In genomic region chr2:105338020-105338385, GRCh38 we compare ENCODE assay signal across 8 cellular contexts. TPM values are rescaled to one million over a fixed set of nuclear protein-coding genes. Genes with fewer than 3 reads are reported as not detected.
A peak's percentile ranks its signal among the peaks of the same experiment; 100 is the strongest.
DNase-seq lines count a peak whose midpoint lies in the region; ATAC-seq, FAIRE-seq and TF ChIP-seq lines count a peak whose summit lies in the region.

No MANE protein-coding gene starts in this region.

- H3K4me3 ChIP-seq in kidney (ENCODE audit: low read length in 2 of 2) (peak overlapping the region; percentile 73 to 98), thymus (ENCODE audit: low read length) (peak overlapping the region; percentile 98)

- peak overlapping the region; percentile 100 for H3K27ac Mint-ChIP-seq in T-helper 1 cell treated with Interleukin-12 subunit alpha and Interleukin-12 subunit beta and Interleukin-4 antibody, amounts not matched to agents 30 μg/mL and 1 μg/mL, for 36 hours
- peak overlapping the region; percentile 92 to 96 for H3K27ac Mint-ChIP-seq in activated naive CD4-positive, alpha-beta T cell treated with anti-CD3 and anti-CD28 coated beads, Interleukin-2, amount 50 U/mL, for 72 hours

- H3K4me1 ChIP-seq in kidney (ENCODE audit: control insufficient read depth in 1 of 2, insufficient read depth in 1 of 2, low read depth in 1 of 2, low read length in 2 of 2) (peaks cover 9 to 10% of the 10 kb centered on the region in 2 donors), thymus (ENCODE audit: control insufficient read depth, insufficient read depth, low read length) (peaks cover 5% of the 10 kb centered on the region)

- 14% methylated on average over 5 of the region's 5 CpGs for WGBS in thymus

- intact Hi-C loops in kidney (cut with DNase I), result no loop called here

- no peak for DNase-seq in T-helper 1 cell
- DNase-seq in activated naive CD4-positive, alpha-beta T cell treated with anti-CD3 and anti-CD28 coated beads, Interleukin-2, amount 50 U/mL, for 72 hours (ENCODE audit: low spot score in 2 of 2), result no peak
- no peak for DNase-seq in kidney
- no peak for DNase-seq in cerebellum (ENCODE audit: low spot score)
- DNase-seq in ureter (ENCODE audit: low spot score), result no peak

- H3K27me3 Mint-ChIP-seq in T-helper 1 cell treated with Interleukin-12 subunit alpha and Interleukin-12 subunit beta and Interleukin-4 antibody, amounts not matched to agents 30 μg/mL and 1 μg/mL, for 36 hours (ENCODE audit: low read depth), result no peaks in the 10 kb centered on the region

- H3K36me3 ChIP-seq in kidney (ENCODE audit: control insufficient read depth in 1 of 2, insufficient read depth in 2 of 2, low read length in 2 of 2) (peaks cover 16 to 20% of the 10 kb centered on the region in 2 donors), thymus (ENCODE audit: control insufficient read depth, insufficient read depth) (peaks cover 18% of the 10 kb centered on the region)

- H3K9me3 ChIP-seq in kidney (ENCODE audit: control insufficient read depth in 1 of 2, low read length in 2 of 2) (no peaks in the 10 kb centered on the region), thymus (ENCODE audit: control insufficient read depth) (peaks cover 1% of the 10 kb centered on the region)

- no peak for FAIRE-seq in kidney (lab: Jason Lieb, UNC)

- H3K9ac ChIP-seq in kidney (ENCODE audit: low read length in 2 of 2), result peak overlapping the region; percentile 4 to 85

- peaks cover 23% of the 10 kb centered on the region for H3K4me1 Mint-ChIP-seq in T-helper 1 cell treated with Interleukin-12 subunit alpha and Interleukin-12 subunit beta and Interleukin-4 antibody, amounts not matched to agents 30 μg/mL and 1 μg/mL, for 36 hours (ENCODE audit: low read depth)

- H3K27ac ChIP-seq in kidney (ENCODE audit: low read depth in 2 of 2, low read length in 2 of 2), result peak overlapping the region; percentile 66 to 97
- peak overlapping the region; percentile 98 for H3K27ac ChIP-seq in thymus (ENCODE audit: low read depth)

- H3K4me3 Mint-ChIP-seq in T-helper 1 cell treated with Interleukin-12 subunit alpha and Interleukin-12 subunit beta and Interleukin-4 antibody, amounts not matched to agents 30 μg/mL and 1 μg/mL, for 36 hours, result peak overlapping the region; percentile 99

- H3K9me3 Mint-ChIP-seq in T-helper 1 cell treated with Interleukin-12 subunit alpha and Interleukin-12 subunit beta and Interleukin-4 antibody, amounts not matched to agents 30 μg/mL and 1 μg/mL, for 36 hours, result no peaks in the 10 kb centered on the region
- H3K9me3 Mint-ChIP-seq in activated naive CD4-positive, alpha-beta T cell treated with anti-CD3 and anti-CD28 coated beads, Interleukin-2, amount 50 U/mL, for 72 hours, result no peaks in the 10 kb centered on the region

- peaks cover 20% of the 10 kb centered on the region for H3K36me3 Mint-ChIP-seq in T-helper 1 cell treated with Interleukin-12 subunit alpha and Interleukin-12 subunit beta and Interleukin-4 antibody, amounts not matched to agents 30 μg/mL and 1 μg/mL, for 36 hours (ENCODE audit: low read depth)
- H3K36me3 Mint-ChIP-seq in activated naive CD4-positive, alpha-beta T cell treated with anti-CD3 and anti-CD28 coated beads, Interleukin-2, amount 50 U/mL, for 72 hours, result peaks cover 5 to 15% of the 10 kb centered on the region in 2 donors

- peak; percentile 9 for ATAC-seq in HG03064 (IDR thresholded peaks at IDR 0.05; ENCODE audit: low read depth, unreplicated experiment)
- ATAC-seq in activated naive CD4-positive, alpha-beta T cell treated with anti-CD3 and anti-CD28 coated beads, Interleukin-2, amount 50 U/mL, for 72 hours, result no peak

- no peaks in the 10 kb centered on the region for H3K27me3 ChIP-seq in thymus (ENCODE audit: control insufficient read depth, insufficient read depth)

- TF ChIP-seq CTCF in kidney (IDR thresholded peaks at IDR 0.05; ENCODE audit: borderline replicate concordance, extremely low read depth, insufficient read depth), result no peak

RNA-seq across cellular contexts. Expression of gene C2orf49, which starts 0.7 kb away (rescaled TPM):
- 10 to 100 TPM; 24.1 to 25.0 TPM for total RNA-seq in activated naive CD4-positive, alpha-beta T cell treated with anti-CD3 and anti-CD28 coated beads, Interleukin-2, amount 50 U/mL, for 72 hours
- total RNA-seq in kidney (15.0 TPM), cerebellum (24.3 TPM), ureter (17.1 TPM)
- polyA plus RNA-seq in kidney (ENCODE audit: insufficient read depth, low read depth, low replicate concordance) (6.8 TPM), thymus (11.1 TPM)

RNA-seq across cellular contexts. Expression of gene TGFBRAP1, which starts 8.5 kb away (rescaled TPM):
- total RNA-seq in activated naive CD4-positive, alpha-beta T cell treated with anti-CD3 and anti-CD28 coated beads, Interleukin-2, amount 50 U/mL, for 72 hours, result 10 to 100 TPM; 15.9 to 22.6 TPM
- total RNA-seq in kidney, result 25.8 TPM
- 6.7 TPM for polyA plus RNA-seq in kidney (ENCODE audit: insufficient read depth, low read depth, low replicate concordance)
- polyA plus RNA-seq in thymus, result 6.1 TPM
- total RNA-seq in cerebellum, result 19.5 TPM
- 22.9 TPM for total RNA-seq in ureter
